In the genomic region with DNA sequence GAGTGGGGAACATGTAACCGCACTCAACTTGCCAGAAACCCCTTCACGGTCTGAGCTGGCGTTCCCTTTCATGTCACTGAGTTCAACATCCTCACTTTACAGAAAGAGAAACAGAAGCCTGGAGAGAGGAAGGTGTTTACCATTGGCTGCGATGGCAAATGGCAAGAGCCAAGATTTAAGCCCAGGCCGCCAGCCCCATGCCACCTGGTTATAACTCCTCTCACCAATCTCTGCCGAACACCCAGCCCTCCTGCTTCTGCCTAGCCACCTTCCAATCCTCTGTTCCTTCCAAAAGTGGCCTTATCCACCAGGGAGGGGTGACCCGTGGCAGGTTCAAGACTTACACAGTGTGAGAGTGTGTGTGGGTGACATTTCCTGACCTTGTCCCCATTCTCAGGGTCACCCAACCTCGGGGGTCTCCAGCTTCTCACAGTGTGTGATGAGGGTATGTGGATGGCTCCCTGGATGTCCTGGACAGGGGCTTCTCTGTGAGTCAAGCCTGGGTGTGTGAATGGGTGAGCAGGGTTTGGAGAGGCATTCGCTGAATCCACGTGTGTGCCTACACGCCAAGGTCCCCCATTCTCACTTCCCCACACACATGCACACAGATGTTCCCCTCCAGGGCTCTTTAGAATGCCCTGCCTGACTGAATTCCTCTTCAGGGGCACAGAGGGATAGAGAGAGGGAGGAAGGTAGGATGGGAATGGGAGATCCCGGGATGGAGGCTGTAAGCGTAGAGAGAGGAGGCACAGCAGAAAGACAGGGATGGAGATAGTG, we compare ENCODE assay signal across 11 cellular contexts. TPM values are rescaled to one million over a fixed set of nuclear protein-coding genes. Genes with fewer than 3 reads are reported as not detected.
DNase-seq lines count a peak whose midpoint lies in the region; ATAC-seq, FAIRE-seq and TF ChIP-seq lines count a peak whose summit lies in the region.
"Had no signal": no experiment of that assay in that cellular context is flagged by ENCODE, and none has a peak within 500 bp of the region (broad histone marks: within the 10 kb centered on the region; RNA-seq: fewer than 3 reads in every experiment).

No MANE protein-coding gene starts in this region.

- H3K36me3 Mint-ChIP-seq in activated naive CD8-positive, alpha-beta T cell treated with anti-CD3 and anti-CD28 coated beads, Interleukin-2, amount 50 U/mL, for 24 hours (ENCODE audit: low read depth) = no peaks in the 10 kb centered on the region
- H3K36me3 Mint-ChIP-seq in memory B cell = peaks cover 5% of the 10 kb centered on the region

- H3K4me3 ChIP-seq in A549 = no peak overlapping the region; the same call in 2 of the 3 replicates

- H3K4me2 ChIP-seq in A549 = peak overlapping the region; percentile 100

- H3K9me3 ChIP-seq in A549 = no peaks in the 10 kb centered on the region

- TF ChIP-seq RAD21 in A549 (conservative IDR thresholded peaks at IDR 0.05 in 1 of 2, IDR thresholded peaks at IDR 0.05 in 1 of 2) = no peak

- peaks cover 12% of the 10 kb centered on the region for H3K4me1 Mint-ChIP-seq in activated naive CD8-positive, alpha-beta T cell treated with anti-CD3 and anti-CD28 coated beads, Interleukin-2, amount 50 U/mL, for 24 hours
- H3K4me1 Mint-ChIP-seq in memory B cell = peaks cover 20% of the 10 kb centered on the region

- peaks cover 46% of the 10 kb centered on the region for H3K27me3 Mint-ChIP-seq in activated naive CD8-positive, alpha-beta T cell treated with anti-CD3 and anti-CD28 coated beads, Interleukin-2, amount 50 U/mL, for 24 hours
- H3K27me3 Mint-ChIP-seq in memory B cell = peaks cover 34% of the 10 kb centered on the region

- no peaks in the 10 kb centered on the region for H3K9me3 Mint-ChIP-seq in activated naive CD8-positive, alpha-beta T cell treated with anti-CD3 and anti-CD28 coated beads, Interleukin-2, amount 50 U/mL, for 24 hours
- no peaks in the 10 kb centered on the region for H3K9me3 Mint-ChIP-seq in memory B cell

- WGBS in A549 (ENCODE audit: missing lambda C conversion rate) = 83% methylated on average over 13 of the region's 13 CpGs

- H3K4me1 ChIP-seq in A549 = peaks cover 30% of the 10 kb centered on the region

- ATAC-seq in A549 (no peak; a peak in 1 of 6 replicates), memory B cell (ENCODE audit: low read depth) (peak; percentile 75), GM18909 (IDR thresholded peaks at IDR 0.05; ENCODE audit: poor library complexity, unreplicated experiment) (no peak), HG03342 (IDR thresholded peaks at IDR 0.05; ENCODE audit: unreplicated experiment) (no peak), HG03457 (IDR thresholded peaks at IDR 0.05; ENCODE audit: unreplicated experiment) (no peak)
- ATAC-seq in activated naive CD8-positive, alpha-beta T cell treated with anti-CD3 and anti-CD28 coated beads, Interleukin-2, amount 50 U/mL, for 24 hours = no peak

- POLR2A ChIA-PET in A549 (lab: Yijun Ruan, JAX) = no interaction called here

- CTCF ChIA-PET in A549 (lab: Yijun Ruan, JAX) = interaction anchor here (0.8 to 2.0 kb wide), 4 partner anchors 12 to 44 kb away, joined by 3 to 9 read pairs (median 4); no protein-coding TSS in a partner anchor

- FAIRE-seq in A549 (lab: Jason Lieb, UNC) (no peak), GM12891 (lab: Jason Lieb, UNC) (no peak), H54 (lab: Jason Lieb, UNC) (no peak)

- no peak overlapping the region for H3K27ac Mint-ChIP-seq in activated naive CD8-positive, alpha-beta T cell treated with anti-CD3 and anti-CD28 coated beads, Interleukin-2, amount 50 U/mL, for 24 hours
- H3K27ac Mint-ChIP-seq in memory B cell = peak overlapping the region; percentile 76

- no peak for TF ChIP-seq POLR2A in A549 (IDR thresholded peaks at IDR 0.05; ENCODE audit: low read length)
- no peak for TF ChIP-seq POLR2A in GM12891 (IDR thresholded peaks at IDR 0.05; ENCODE audit: low read depth, low read length)
- TF ChIP-seq POLR2A in H54 (IDR thresholded peaks at IDR 0.05; ENCODE audit: low read depth, low read length) = no peak

- TF ChIP-seq CTCF in A549 (IDR thresholded peaks at IDR 0.05) = no peak

- no peak overlapping the region for H3K27ac ChIP-seq in A549

- no peak for TF ChIP-seq EP300 in A549 (IDR thresholded peaks at IDR 0.05)

- DNase-seq in A549 (ENCODE audit: low read depth in 1 of 2, low spot score in 1 of 2) (no peak), GM12891 (ENCODE audit: insufficient read length, low spot score) (no peak), memory B cell (ENCODE audit: low spot score in 2 of 2) (peak in 1 of 2 donors; percentile 25), H54 (ENCODE audit: insufficient read length, low spot score) (no peak)
- no peak for DNase-seq in activated naive CD8-positive, alpha-beta T cell treated with anti-CD3 and anti-CD28 coated beads, Interleukin-2, amount 50 U/mL, for 24 hours
- DNase-seq: activated CD8-positive, alpha-beta memory T cell treated with anti-CD3 and anti-CD28 coated beads, Interleukin-2, amount 50 U/mL, for 48 hours; left cardiac atrium; SHP77 had no signal

- H3K4me3 Mint-ChIP-seq in activated naive CD8-positive, alpha-beta T cell treated with anti-CD3 and anti-CD28 coated beads, Interleukin-2, amount 50 U/mL, for 24 hours = peak overlapping the region; percentile 65
- H3K4me3 Mint-ChIP-seq in memory B cell = peak overlapping the region; percentile 85

TF ChIP-seq in A549, 52 proteins besides CTCF, POLR2A, EP300 and RAD21:
- TF ChIP-seq ESRRA (IDR thresholded peaks at IDR 0.05; ENCODE audit: borderline replicate concordance, low read length) = no peak
- TF ChIP-seq RARB (CRISPR knock-in tag; IDR thresholded peaks at IDR 0.05) = no peak
- TF ChIP-seq SREBF2 (IDR thresholded peaks at IDR 0.05) = no peak
- no peak for TF ChIP-seq NR3C1 (IDR thresholded peaks at IDR 0.05)
TF ChIP-seq in A549: peak in this region for 0.

TF ChIP-seq in GM12891, 5 proteins besides CTCF, POLR2A, EP300 and RAD21:
- TF ChIP-seq POLR2AphosphoS5 (IDR thresholded peaks at IDR 0.05; ENCODE audit: low read depth, low read length) (no peak), POU2F2 (IDR thresholded peaks at IDR 0.05; ENCODE audit: low read depth, low read length) (no peak), SPI1 (IDR thresholded peaks at IDR 0.05; ENCODE audit: low read depth, low read length) (peak; percentile 64), PAX5 (IDR thresholded peaks at IDR 0.05; ENCODE audit: insufficient read depth, low read length, severe bottlenecking) (no peak), TAF1 (IDR thresholded peaks at IDR 0.05; ENCODE audit: low read depth, low read length) (no peak)

RNA-seq across cellular contexts. Expression of a gene that starts 1.2 kb away (rescaled TPM):
- polyA plus RNA-seq in A549 (2011; rRNA removed) (4.2 and 4.7 TPM in 2 replicates), A549 (2017; fragmentation: RNase III; extraction: RNeasy Plus Mini Kit Qiagen cat#74134 plus additional on column Dnase treatment) (8.8 to 10.1 TPM (median 9.2 TPM) in 3 replicates)
- 5.9 and 7.6 TPM in 2 replicates for polyA plus RNA-seq in A549 (2012; cell fraction: cytosol; rRNA removed)
- polyA plus RNA-seq in A549 (2012; cell fraction: nucleus; rRNA removed) = 6.7 and 7.8 TPM in 2 replicates
- polyA minus RNA-seq in A549 (2011; rRNA and poly(A)+ RNA removed) = 3.3 and 3.7 TPM in 2 replicates
- polyA plus RNA-seq in GM12891 (2012; ENCODE audit: low read depth, missing spikeins) = 0.28 TPM

RNA-seq across cellular contexts. Expression of a gene that starts 19.0 kb away (rescaled TPM):
- polyA plus RNA-seq in A549 (2011; rRNA removed) (19.3 and 22.9 TPM in 2 replicates), A549 (2017; fragmentation: RNase III; extraction: RNeasy Plus Mini Kit Qiagen cat#74134 plus additional on column Dnase treatment) (47.7 to 58.5 TPM (median 52.4 TPM) in 3 replicates)
- polyA plus RNA-seq in A549 (2012; cell fraction: cytosol; rRNA removed) = 56.2 and 66.0 TPM in 2 replicates
- polyA plus RNA-seq in A549 (2012; cell fraction: nucleus; rRNA removed) = 26.1 and 30.9 TPM in 2 replicates
- 4.5 and 6.1 TPM in 2 replicates for polyA minus RNA-seq in A549 (2011; rRNA and poly(A)+ RNA removed)
- 27.6 TPM for polyA plus RNA-seq in GM12891 (2012; ENCODE audit: low read depth, missing spikeins)

RNA-seq across cellular contexts. Expression of a gene that starts 26.5 kb away (rescaled TPM):
- 0.41 and 0.47 TPM in 2 replicates for polyA plus RNA-seq in A549 (2011; rRNA removed)
- 0.31 and 0.37 TPM in 2 replicates for polyA plus RNA-seq in A549 (2012; cell fraction: cytosol; rRNA removed)
- 1.4 and 1.6 TPM in 2 replicates for polyA plus RNA-seq in A549 (2012; cell fraction: nucleus; rRNA removed)
- polyA plus RNA-seq in A549 (2017; fragmentation: RNase III; extraction: RNeasy Plus Mini Kit Qiagen cat#74134 plus additional on column Dnase treatment) = 0.44 to 0.55 TPM (median 0.50 TPM) in 3 replicates
- 0.24 and 0.37 TPM in 2 replicates for polyA minus RNA-seq in A549 (2011; rRNA and poly(A)+ RNA removed)
- polyA plus RNA-seq in GM12891 (2012; ENCODE audit: low read depth, missing spikeins) = 0.14 TPM

RNA-seq across cellular contexts. Expression of a gene that starts 31.6 kb away (rescaled TPM):
- polyA plus RNA-seq in A549 (2011; rRNA removed) (48.6 and 55.3 TPM in 2 replicates), A549 (2017; fragmentation: RNase III; extraction: RNeasy Plus Mini Kit Qiagen cat#74134 plus additional on column Dnase treatment) (27.4 to 29.0 TPM (median 28.3 TPM) in 3 replicates)
- polyA plus RNA-seq in A549 (2012; cell fraction: cytosol; rRNA removed) = 61.1 and 62.6 TPM in 2 replicates
- 93.5 and 95.3 TPM in 2 replicates for polyA plus RNA-seq in A549 (2012; cell fraction: nucleus; rRNA removed)
- 40.2 and 50.4 TPM in 2 replicates for polyA minus RNA-seq in A549 (2011; rRNA and poly(A)+ RNA removed)
- 8.7 TPM for polyA plus RNA-seq in GM12891 (2012; ENCODE audit: low read depth, missing spikeins)

RNA-seq across cellular contexts. Expression of a gene that starts 42.0 kb away (rescaled TPM):
- polyA plus RNA-seq in A549 (2011; rRNA removed) (10.6 and 11.2 TPM in 2 replicates), A549 (2017; fragmentation: RNase III; extraction: RNeasy Plus Mini Kit Qiagen cat#74134 plus additional on column Dnase treatment) (15.4 to 16.8 TPM (median 16.5 TPM) in 3 replicates)
- polyA plus RNA-seq in A549 (2012; cell fraction: cytosol; rRNA removed) = 25.9 and 31.3 TPM in 2 replicates
- 22.2 and 26.9 TPM in 2 replicates for polyA plus RNA-seq in A549 (2012; cell fraction: nucleus; rRNA removed)
- polyA minus RNA-seq in A549 (2011; rRNA and poly(A)+ RNA removed) = 5.9 and 10.2 TPM in 2 replicates
- polyA plus RNA-seq in GM12891 (2012; ENCODE audit: low read depth, missing spikeins) = 6.5 TPM
